In genomic region chr19:18301718-18302111, GRCh38 we compare ENCODE assay signal across 12 cellular contexts. TPM values are rescaled to one million over a fixed set of nuclear protein-coding genes. Genes with fewer than 3 reads are reported as not detected.
DNase-seq lines count a peak whose midpoint lies in the region; ATAC-seq, FAIRE-seq and TF ChIP-seq lines count a peak whose summit lies in the region.
"Had no signal": no experiment of that assay in that cellular context is flagged by ENCODE, and none has a peak within 500 bp of the region (broad histone marks: within the 10 kb centered on the region; RNA-seq: fewer than 3 reads in every experiment).

No MANE protein-coding gene starts in this region.

- H3K4me3 ChIP-seq in A549 (no peak overlapping the region), IMR-90 (ENCODE audit: insufficient read depth, low read depth, low read length) (no peak overlapping the region), colonic mucosa (no peak overlapping the region), neural progenitor cell (no peak overlapping the region)

- 0 out of 2 replicates have a peak overlapping the region, but pooled peaks have one; percentile 3 for H3K14ac ChIP-seq in IMR-90 (replicated peaks; ENCODE audit: low read depth, low read length)

- H3K4me3 Mint-ChIP-seq in neural progenitor cell: peak overlapping the region; percentile 21

- TF ChIP-seq POLR2A in A549 (IDR thresholded peaks at IDR 0.05; ENCODE audit: low read length): no peak
- TF ChIP-seq POLR2A in IMR-90 (IDR thresholded peaks at IDR 0.05; ENCODE audit: low read depth, low read length): no peak

- ATAC-seq in A549: no peak
- no peak for ATAC-seq in IMR-90 (ENCODE audit: low read depth)

- H3K79me1 ChIP-seq in IMR-90 (ENCODE audit: low read depth in 1 of 2, low read length in 2 of 2): peaks cover 0 to 25% of the 10 kb centered on the region in 2 experiments; a peak in 2 of 4 replicates

- peaks cover 6% of the 10 kb centered on the region for H3K27me3 Mint-ChIP-seq in neural progenitor cell (ENCODE audit: insufficient read depth, low read depth)

- TF ChIP-seq CTCF in A549 (IDR thresholded peaks at IDR 0.05) (no peak), IMR-90 (conservative IDR thresholded peaks at IDR 0.05; ENCODE audit: low read depth, low read length) (no peak), colonic mucosa (IDR thresholded peaks at IDR 0.05) (no peak), neural progenitor cell (IDR thresholded peaks at IDR 0.05) (no peak)

- H3K79me2 ChIP-seq in neural progenitor cell (ENCODE audit: low read depth): no peaks in the 10 kb centered on the region

- no peak overlapping the region for H4K5ac ChIP-seq in IMR-90 (ENCODE audit: low read depth, low read length)

- H3K23ac ChIP-seq in IMR-90 (ENCODE audit: low read depth, low read length): no peak overlapping the region

- intact Hi-C loops in IMR-90 (cut with micrococcal nuclease): no loop called here
- intact Hi-C loops in colonic mucosa (cut with DNase I): no loop called here

- peak overlapping the region; percentile 99 to 100 for H3K27ac ChIP-seq in A549
- no peak overlapping the region for H3K27ac ChIP-seq in IMR-90 (ENCODE audit: insufficient read depth, low read length)
- H3K27ac ChIP-seq in colonic mucosa: peak overlapping the region; percentile 37
- H3K27ac ChIP-seq in neural progenitor cell: no peak overlapping the region

- CTCF ChIA-PET in A549 (lab: Yijun Ruan, JAX) (interaction anchor here (1.1 to 3.3 kb wide), 7 partner anchors 11 to 37 kb away, joined by 3 to 23 read pairs (median 5); partner anchors contain the start of genes IQCN, JUND and LSM4), IMR-90 (lab: Yijun Ruan, JAX) (interaction anchor here (1.3 kb wide), 1 partner anchor 21 kb away, joined by 5 read pairs; no protein-coding TSS in a partner anchor)

- H3K4me1 ChIP-seq in A549 (peaks cover 65% of the 10 kb centered on the region), IMR-90 (ENCODE audit: control insufficient read depth, insufficient read depth, low read length) (peaks cover 27% of the 10 kb centered on the region), colonic mucosa (peaks cover 4% of the 10 kb centered on the region), neural progenitor cell (peaks cover 21% of the 10 kb centered on the region)

- H3F3A ChIP-seq in neural progenitor cell (ENCODE audit: low read depth): peaks cover 38% of the 10 kb centered on the region

- H4K8ac ChIP-seq in IMR-90 (ENCODE audit: low read depth in 2 of 2, low read length in 2 of 2): peak overlapping the region in 1 of 2 experiments; percentile 89; a peak in 2 of 4 replicates

- 78% methylated on average over 3 of the region's 4 CpGs for WGBS in A549 (ENCODE audit: missing lambda C conversion rate)
- WGBS in IMR-90 (ENCODE audit: extremely low coverage in 2 of 2, insufficient read length in 1 of 2), 2 experiments: 86% methylated on average over 2 of the region's 4 CpGs; no CpG with 5 or more reads in 1 of the 2 experiments

- H3K9me3 ChIP-seq in A549 (no peaks in the 10 kb centered on the region), IMR-90 (ENCODE audit: control insufficient read depth, insufficient read depth, low read length) (no peaks in the 10 kb centered on the region), colonic mucosa (no peaks in the 10 kb centered on the region), neural progenitor cell (ENCODE audit: low read depth) (no peaks in the 10 kb centered on the region)

- H3K9me3 Mint-ChIP-seq in neural progenitor cell: no peaks in the 10 kb centered on the region

- dilution Hi-C loops in IMR-90 (cut with HindIII; ENCODE audit: low sequenced_read_pairs, unreplicated experiment): no loop called here

- H3K27me3 ChIP-seq in IMR-90 (ENCODE audit: control insufficient read depth, insufficient read depth, low read length) (no peaks in the 10 kb centered on the region), colonic mucosa (no peaks in the 10 kb centered on the region), neural progenitor cell (no peaks in the 10 kb centered on the region)

- peak overlapping the region; percentile 41 for H2AFZ ChIP-seq in IMR-90 (replicated peaks; ENCODE audit: low read length, poor library complexity)
- no peak overlapping the region for H2AFZ ChIP-seq in neural progenitor cell (replicated peaks)

- peak overlapping the region; percentile 21 for H2BK20ac ChIP-seq in IMR-90 (ENCODE audit: low read depth, low read length)

- peak overlapping the region; percentile 95 for H2BK15ac ChIP-seq in IMR-90 (ENCODE audit: low read depth, low read length)

- TF ChIP-seq RAD21 in A549 (conservative IDR thresholded peaks at IDR 0.05 in 1 of 2, IDR thresholded peaks at IDR 0.05 in 1 of 2) (no peak), IMR-90 (IDR thresholded peaks at IDR 0.05; ENCODE audit: low read length) (no peak)

- H2AK9ac ChIP-seq in IMR-90 (replicated peaks; ENCODE audit: low read depth, low read length, poor library complexity): peak overlapping the region; percentile 81

- H3K56ac ChIP-seq in IMR-90 (ENCODE audit: extremely low read depth, insufficient read depth, low read length): no peak overlapping the region

- no peak for TF ChIP-seq EP300 in A549 (IDR thresholded peaks at IDR 0.05)

- POLR2A ChIA-PET in A549 (lab: Yijun Ruan, JAX) (interaction anchor here (0.7 to 5.5 kb wide), 4 partner anchors 9 to 21 kb away, joined by 3 to 123 read pairs (median 30); partner anchors contain the start of genes JUND and LSM4), IMR-90 (lab: Charles Lee; ENCODE audit: unreplicated experiment) (no interaction called here)

- H4K20me1 ChIP-seq in IMR-90 (ENCODE audit: insufficient read depth, low read length) (no peaks in the 10 kb centered on the region), neural progenitor cell (ENCODE audit: low read depth) (peaks cover 13% of the 10 kb centered on the region)

- in situ Hi-C loops in IMR-90 (cut with MboI; ENCODE audit: low sequenced_read_pairs): no loop called here

- peak overlapping the region; percentile 52; the same call in 1 of the 2 replicates for H2BK120ac ChIP-seq in IMR-90 (ENCODE audit: low read depth, low read length)

- H4K91ac ChIP-seq in IMR-90 (ENCODE audit: insufficient read depth, low read depth, low read length): peak overlapping the region; percentile 63; the same call in 1 of the 2 replicates

- H3K4me1 Mint-ChIP-seq in neural progenitor cell: peaks cover 31% of the 10 kb centered on the region

- BruUV-seq in IMR-90 (replicated peaks; lab: Mats Ljungman, UMichigan): no TSS peak

- H3K9me1 ChIP-seq in IMR-90 (ENCODE audit: insufficient read depth, low read length): peaks cover 20% of the 10 kb centered on the region; the same call in 1 of the 2 replicates

- H3K18ac ChIP-seq in IMR-90 (ENCODE audit: low read depth, low read length): no peak overlapping the region

- H3K27ac Mint-ChIP-seq in neural progenitor cell: no peak overlapping the region

- DNase-seq in A549 (ENCODE audit: low read depth in 1 of 2, low spot score in 1 of 2) (no peak), IMR-90 (no peak), colonic mucosa (no peak), neural progenitor cell (ENCODE audit: low spot score) (no peak), DMS79 treated with DMSO at 0.1 percent for 48 hours (lab: John Stamatoyannopoulos, UW) (no peak), NCI-H526 treated with DMSO at 0.1 percent for 48 hours (lab: John Stamatoyannopoulos, UW) (no peak)
- no peak for DNase-seq in activated effector memory CD4-positive, alpha-beta T cell treated with anti-CD3 and anti-CD28 coated beads, Interleukin-2, amount 50 U/mL, for 16 hours
- no peak for DNase-seq in stimulated activated CD4-positive, alpha-beta T cell treated with anti-CD3 and anti-CD28 coated beads, Interleukin-15, amount 100 ng/mL, for 24 hours
- DNase-seq: C1 segment of cervical spinal cord, hippocampal formation, NCI-H774 had no signal

- no peaks in the 10 kb centered on the region; the same call in 1 of the 2 replicates for H3K36me3 ChIP-seq in IMR-90 (ENCODE audit: control insufficient read depth, insufficient read depth, low read length)
- no peaks in the 10 kb centered on the region for H3K36me3 ChIP-seq in colonic mucosa
- no peaks in the 10 kb centered on the region for H3K36me3 ChIP-seq in neural progenitor cell

- peak overlapping the region; percentile 12 for H2BK5ac ChIP-seq in IMR-90 (ENCODE audit: low read depth, low read length, poor library complexity, severe bottlenecking)

- peak overlapping the region; percentile 97 for H2AK5ac ChIP-seq in IMR-90 (ENCODE audit: low read depth, low read length)

- peak overlapping the region; percentile 47 for H3K4me2 ChIP-seq in A549
- no peak overlapping the region for H3K4me2 ChIP-seq in IMR-90 (ENCODE audit: low read depth, low read length)
- no peak overlapping the region for H3K4me2 ChIP-seq in neural progenitor cell

- H3K9ac ChIP-seq in IMR-90 (ENCODE audit: low read depth, low read length) (no peak overlapping the region), colonic mucosa (ENCODE audit: low read depth in 2 of 2, low read length in 2 of 2) (no peak overlapping the region), neural progenitor cell (no peak overlapping the region)

- no peak for FAIRE-seq in A549 (lab: Jason Lieb, UNC)
- FAIRE-seq: GM19239 had no signal

- H3K4ac ChIP-seq in IMR-90 (ENCODE audit: low read depth, low read length): peak overlapping the region; percentile 79

- H3K36me3 Mint-ChIP-seq in neural progenitor cell: peaks cover 1% of the 10 kb centered on the region

RNA-seq across cellular contexts. Expression of gene JUND, which starts 20.3 kb away (rescaled TPM):
- polyA plus RNA-seq in A549 (2011; rRNA removed) (52.9 and 68.9 TPM in 2 replicates), A549 (2017; fragmentation: RNase III; extraction: RNeasy Plus Mini Kit Qiagen cat#74134 plus additional on column Dnase treatment) (52.6 to 70.4 TPM (median 65.1 TPM) in 3 replicates), IMR-90 (2012; rRNA removed) (77.2 and 101 TPM in 2 replicates)
- polyA plus RNA-seq in A549 (2012; cell fraction: cytosol; rRNA removed): 96.0 and 202 TPM in 2 replicates
- polyA plus RNA-seq in A549 (2012; cell fraction: nucleus; rRNA removed): 69.5 and 147 TPM in 2 replicates
- polyA minus RNA-seq in A549 (2011; rRNA and poly(A)+ RNA removed): 23.0 and 35.5 TPM in 2 replicates
- total RNA-seq in IMR-90 (2012; rRNA removed) (14.2 and 22.8 TPM in 2 replicates), colonic mucosa (100 to 1,000 TPM; 177 to 418 TPM), neural progenitor cell (ENCODE audit: low replicate concordance) (51.7 and 107 TPM in 2 replicates)
- 57.0 and 329 TPM in 2 replicates for polyA plus RNA-seq in IMR-90 (2012; cell fraction: cytosol; rRNA removed)
- 200 and 259 TPM in 2 replicates for polyA plus RNA-seq in IMR-90 (2012; cell fraction: nucleus; rRNA removed; ENCODE audit: low replicate concordance)

RNA-seq across cellular contexts. Expression of gene LSM4, which starts 21.2 kb away (rescaled TPM):
- polyA plus RNA-seq in A549 (2011; rRNA removed): 106 and 154 TPM in 2 replicates
- polyA plus RNA-seq in A549 (2012; cell fraction: cytosol; rRNA removed): 311 and 362 TPM in 2 replicates
- 158 and 166 TPM in 2 replicates for polyA plus RNA-seq in A549 (2012; cell fraction: nucleus; rRNA removed)
- polyA plus RNA-seq in A549 (2017; fragmentation: RNase III; extraction: RNeasy Plus Mini Kit Qiagen cat#74134 plus additional on column Dnase treatment): 169 to 180 TPM (median 171 TPM) in 3 replicates
- polyA minus RNA-seq in A549 (2011; rRNA and poly(A)+ RNA removed): 51.2 and 54.0 TPM in 2 replicates
- 44.8 and 88.0 TPM in 2 replicates for total RNA-seq in IMR-90 (2012; rRNA removed)
- polyA plus RNA-seq in IMR-90 (2012; rRNA removed): 118 and 157 TPM in 2 replicates
- polyA plus RNA-seq in IMR-90 (2012; cell fraction: cytosol; rRNA removed): 210 and 274 TPM in 2 replicates
- polyA plus RNA-seq in IMR-90 (2012; cell fraction: nucleus; rRNA removed; ENCODE audit: low replicate concordance): 65.4 and 112 TPM in 2 replicates
- 100 to 1,000 TPM; 128 to 308 TPM for total RNA-seq in colonic mucosa
- 440 and 768 TPM in 2 replicates for total RNA-seq in neural progenitor cell (ENCODE audit: low replicate concordance)

RNA-seq across cellular contexts. Expression of gene IQCN, which starts 27.5 kb away (rescaled TPM):
- 0.34 and 0.63 TPM in 2 replicates for polyA plus RNA-seq in A549 (2011; rRNA removed)
- polyA plus RNA-seq in A549 (2012; cell fraction: cytosol; rRNA removed): 0.17 and 0.21 TPM in 2 replicates
- 2.2 and 2.4 TPM in 2 replicates for polyA plus RNA-seq in A549 (2012; cell fraction: nucleus; rRNA removed)
- polyA plus RNA-seq in A549 (2017; fragmentation: RNase III; extraction: RNeasy Plus Mini Kit Qiagen cat#74134 plus additional on column Dnase treatment): 0.49 to 0.64 TPM (median 0.50 TPM) in 3 replicates
- polyA minus RNA-seq in A549 (2011; rRNA and poly(A)+ RNA removed): 1.5 and 2.2 TPM in 2 replicates
- 0.18 and 0.28 TPM in 2 replicates for total RNA-seq in IMR-90 (2012; rRNA removed)
- 0.60 and 0.67 TPM in 2 replicates for polyA plus RNA-seq in IMR-90 (2012; rRNA removed)
- 0.24 and 0.29 TPM in 2 replicates for polyA plus RNA-seq in IMR-90 (2012; cell fraction: cytosol; rRNA removed)
- 6.1 and 10.8 TPM in 2 replicates for polyA plus RNA-seq in IMR-90 (2012; cell fraction: nucleus; rRNA removed; ENCODE audit: low replicate concordance)
- 1 to 10 TPM; 1.7 to 3.0 TPM for total RNA-seq in colonic mucosa
- 0.11 and 1.4 TPM in 2 replicates for total RNA-seq in neural progenitor cell (ENCODE audit: low replicate concordance)

RNA-seq across cellular contexts. Expression of gene PGPEP1, which starts 38.7 kb away (rescaled TPM):
- polyA plus RNA-seq in A549 (2011; rRNA removed) (7.1 and 8.6 TPM in 2 replicates), A549 (2017; fragmentation: RNase III; extraction: RNeasy Plus Mini Kit Qiagen cat#74134 plus additional on column Dnase treatment) (4.5 to 5.9 TPM (median 5.3 TPM) in 3 replicates), IMR-90 (2012; rRNA removed) (11.8 and 13.3 TPM in 2 replicates)
- polyA plus RNA-seq in A549 (2012; cell fraction: cytosol; rRNA removed): 2.4 and 3.9 TPM in 2 replicates
- polyA plus RNA-seq in A549 (2012; cell fraction: nucleus; rRNA removed): 2.9 and 3.5 TPM in 2 replicates
- 23.2 and 30.1 TPM in 2 replicates for polyA minus RNA-seq in A549 (2011; rRNA and poly(A)+ RNA removed)
- total RNA-seq in IMR-90 (2012; rRNA removed) (11.1 and 14.3 TPM in 2 replicates), colonic mucosa (10 to 100 TPM; 62.6 to 99.0 TPM), neural progenitor cell (ENCODE audit: low replicate concordance) (2.1 and 5.7 TPM in 2 replicates)
- 3.8 and 13.8 TPM in 2 replicates for polyA plus RNA-seq in IMR-90 (2012; cell fraction: cytosol; rRNA removed)
- polyA plus RNA-seq in IMR-90 (2012; cell fraction: nucleus; rRNA removed; ENCODE audit: low replicate concordance): 32.7 and 36.9 TPM in 2 replicates

Comparison
In these comparisons a context has a peak if more than half of its experiments do, and no peak if none do; other contexts are left out.
1. H3K27ac ChIP-seq: peak in A549 (2 of 2) and colonic mucosa (single experiment); none in IMR-90 (single experiment) and neural progenitor cell (single experiment).